In genomic region chr13:113547248-113547971, GRCh38 we compare ENCODE assay signal across 11 cellular contexts. TPM values are rescaled to one million over a fixed set of nuclear protein-coding genes. Genes with fewer than 3 reads are reported as not detected.
DNase-seq lines count a peak whose midpoint lies in the region; ATAC-seq and FAIRE-seq lines count a peak whose summit lies in the region.
"Had no signal": no experiment of that assay in that cellular context is flagged by ENCODE, and none has a peak within 500 bp of the region (broad histone marks: within the 10 kb centered on the region; RNA-seq: fewer than 3 reads in every experiment).

No MANE protein-coding gene starts in this region.

- no peak for FAIRE-seq in HTR-8/SVneo (lab: Jason Lieb, UNC)

- peak overlapping the region; percentile 10 for H3K27ac ChIP-seq in right cardiac atrium (ENCODE audit: low read length)
- peak overlapping the region; percentile 41 for H3K27ac ChIP-seq in stomach smooth muscle (ENCODE audit: low read length)
- H3K27ac ChIP-seq: tibial artery had no signal

- intact Hi-C loops in right cardiac atrium (cut with DNase I) = no loop called here

- H3K36me3 ChIP-seq in stomach smooth muscle (ENCODE audit: control insufficient read depth in 2 of 2, insufficient read depth in 2 of 2, low read length in 2 of 2) = peaks cover 5 to 27% of the 10 kb centered on the region in 2 donors

- H3K9me3 ChIP-seq in right cardiac atrium (ENCODE audit: control insufficient read depth, low read length) (no peaks in the 10 kb centered on the region), stomach smooth muscle (ENCODE audit: control insufficient read depth in 2 of 2, low read length in 2 of 2) (no peaks in the 10 kb centered on the region)
- H3K9me3 ChIP-seq: Caco-2, tibial artery had no signal

- peak; percentile 34 for DNase-seq in HCEC 1CT
- peak; percentile 7 to 20 for DNase-seq in cerebellar nuclear complex (lab: John Stamatoyannopoulos, UW)
- peak in 1 of 3 donors; percentile 62 for DNase-seq in right cardiac atrium
- DNase-seq in NK-92 treated with Interleukin-12 subunit alpha and Interleukin-12 subunit beta, amount 100 ng/mL, for 24 hours (lab: John Stamatoyannopoulos, UW) = no peak
- DNase-seq in HPDE6-E6E7 (ENCODE audit: extremely low spot score) = no peak
- no peak for DNase-seq in HTR-8/SVneo (ENCODE audit: insufficient read length, low spot score)
- DNase-seq: central memory CD4-positive, alpha-beta T cell had no signal

- H3K4me3 ChIP-seq in right cardiac atrium (ENCODE audit: low read length) = no peak overlapping the region
- H3K4me3 ChIP-seq in stomach smooth muscle (ENCODE audit: low read length in 2 of 2) = peak overlapping the region in 1 of 2 donors; percentile 57
- H3K4me3 ChIP-seq: tibial artery had no signal

- peak overlapping the region in 1 of 2 donors; percentile 29 for H3K9ac ChIP-seq in stomach smooth muscle (ENCODE audit: low read length in 2 of 2)

- peaks cover 3% of the 10 kb centered on the region for H3K4me1 ChIP-seq in right cardiac atrium (ENCODE audit: control insufficient read depth, insufficient read depth, low read length)
- peaks cover 27% of the 10 kb centered on the region for H3K4me1 ChIP-seq in stomach smooth muscle (ENCODE audit: control insufficient read depth, insufficient read depth, low read length)

- 70% methylated on average over 27 of the region's 27 CpGs for WGBS in right cardiac atrium

- ATAC-seq in right cardiac atrium (peak; percentile 49 to 61), GM21390 (IDR thresholded peaks at IDR 0.05; ENCODE audit: unreplicated experiment) (no peak)

- H3K27me3 ChIP-seq in right cardiac atrium (ENCODE audit: control insufficient read depth, insufficient read depth) (no peaks in the 10 kb centered on the region), stomach smooth muscle (ENCODE audit: control insufficient read depth in 1 of 2, insufficient read depth in 2 of 2, low read length in 2 of 2) (no peaks in the 10 kb centered on the region)
- H3K27me3 ChIP-seq: tibial artery had no signal

RNA-seq across cellular contexts. Expression of gene TFDP1, which starts 37.1 kb away (rescaled TPM):
- 10 to 100 TPM; 48.1 to 54.2 (median 51.1) TPM for total RNA-seq in right cardiac atrium
- 37.1 TPM for polyA plus RNA-seq in right cardiac atrium

RNA-seq across cellular contexts. Expression of gene DCUN1D2, which starts 56.9 kb away (rescaled TPM):
- 100 to 1,000 TPM; 124 to 160 (median 142) TPM for total RNA-seq in right cardiac atrium
- polyA plus RNA-seq in right cardiac atrium = 91.6 TPM

Comparison
In these comparisons a context has a peak if more than half of its experiments do, and no peak if none do; other contexts are left out.
1. DNase-seq: peak in HCEC 1CT (single experiment) and cerebellar nuclear complex (2 of 2); none in NK-92 treated with Interleukin-12 subunit alpha and Interleukin-12 subunit beta, amount 100 ng/mL, for 24 hours (single experiment), HPDE6-E6E7 (single experiment) and HTR-8/SVneo (single experiment).